ENCODE assay signal across 36 cellular contexts in genomic region chrY:14411334-14411733, GRCh38.
"Had no signal": no experiment of that assay in that cellular context is flagged by ENCODE, and none has a peak within 500 bp of the region (broad histone marks: within the 10 kb centered on the region; RNA-seq: fewer than 3 reads in every experiment).

No MANE protein-coding gene starts in this region.

- ATAC-seq: activated CD4-positive, alpha-beta T cell treated with anti-CD3 and anti-CD28 coated beads for 36 hours; activated CD4-positive, CD25-positive, alpha-beta regulatory T cell treated with anti-CD3 and anti-CD28 coated beads, Interleukin-2, amount 50 U/mL, for 24 hours; activated CD8-positive, alpha-beta memory T cell treated with anti-CD3 and anti-CD28 coated beads, Interleukin-2, amount 10 ng/mL, durations not matched to agents 7 days and 5 days; activated CD8-positive, alpha-beta T cell treated with anti-CD3 and anti-CD28 coated beads, Interleukin-2, amount 10 ng/mL, durations not matched to agents 7 days and 5 days; activated naive CD4-positive, alpha-beta T cell treated with anti-CD3 and anti-CD28 coated beads, Interleukin-2, amount 50 U/mL, for 72 hours; activated T-cell treated with anti-CD3 and anti-CD28 coated beads, Interleukin-2, amount 50 U/mL, for 4 hours; activated T-cell treated with anti-CD3 and anti-CD28 coated beads, Interleukin-2, amount 50 U/mL, for 72 hours; activated T-helper 17 cell treated with anti-CD3 and anti-CD28 coated beads, Interleukin-2, amount 50 U/mL, for 72 hours had no signal

- DNase-seq: activated CD4-positive, alpha-beta memory T cell treated with anti-CD3 and anti-CD28 coated beads, Interleukin-2, amount 10 ng/mL, durations not matched to agents 7 days and 5 days; activated CD4-positive, alpha-beta T cell treated with anti-CD3 and anti-CD28 coated beads for 1 hour; activated CD4-positive, alpha-beta T cell treated with anti-CD3 and anti-CD28 coated beads for 36 hours; activated CD4-positive, alpha-beta T cell treated with anti-CD3 and anti-CD28 coated beads for 48 hours; activated CD4-positive, alpha-beta T cell treated with anti-CD3 and anti-CD28 coated beads, Interleukin-2, amount 10 ng/mL, durations not matched to agents 7 days and 5 days; activated CD4-positive, alpha-beta T cell treated with anti-CD3 and anti-CD28 coated beads, Interleukin-2, amount 50 U/mL, for 48 hours; activated CD4-positive, CD25-positive, alpha-beta regulatory T cell; activated CD8-positive, alpha-beta memory T cell treated with anti-CD3 and anti-CD28 coated beads for 24 hours; activated CD8-positive, alpha-beta memory T cell treated with anti-CD3 and anti-CD28 coated beads, Interleukin-2, amount 10 ng/mL, durations not matched to agents 7 days and 5 days; activated CD8-positive, alpha-beta T cell treated with anti-CD3 and anti-CD28 coated beads, Interleukin-2, amount 10 ng/mL, durations not matched to agents 7 days and 5 days; activated effector memory CD4-positive, alpha-beta T cell treated with anti-CD3 and anti-CD28 coated beads, Interleukin-2, amount 50 U/mL, for 16 hours; activated gamma-delta T cell treated with Interleukin-2 at 50 U/mL for 16 hours; activated naive CD4-positive, alpha-beta T cell; activated naive CD4-positive, alpha-beta T cell treated with anti-CD3 and anti-CD28 coated beads for 36 hours; activated naive CD4-positive, alpha-beta T cell treated with anti-CD3 and anti-CD28 coated beads, Interleukin-2, amount 50 U/mL, for 16 hours; activated naive CD8-positive, alpha-beta T cell treated with anti-CD3 and anti-CD28 coated beads for 36 hours; activated T-cell treated with anti-CD3 and anti-CD28 coated beads for 4 hours; activated T-cell treated with anti-CD3 and anti-CD28 coated beads, Interleukin-2, amount 50 U/mL, for 1 hour; activated T-cell treated with anti-CD3 and anti-CD28 coated beads, Interleukin-2, amount 50 U/mL, for 4 hours; activated T-cell treated with anti-CD3 and anti-CD28 coated beads, Interleukin-2, amount 50 U/mL, for 72 hours; adrenal gland; amygdala; anterior cingulate cortex; caudate nucleus; cerebellar nuclear complex; T-helper 1 cell; T-helper 2 cell; T-helper 9 cell had no signal

- H3K9me3 ChIP-seq: adrenal gland, ascending aorta had no signal

- H3K27me3 ChIP-seq: adrenal gland, ascending aorta, cardiac muscle cell had no signal

- H3K4me1 ChIP-seq: adrenal gland, ascending aorta had no signal

- FAIRE-seq: bronchial epithelial cell, TTC549 had no signal

- H3K27ac ChIP-seq: adrenal gland, ascending aorta, cardiac muscle cell, VCaP had no signal

- H3K4me3 ChIP-seq: adrenal gland, ascending aorta, cardiac muscle cell had no signal

- H3K36me3 ChIP-seq: adrenal gland, ascending aorta, cardiac muscle cell had no signal
